8 cellular contexts compared by ENCODE assay signal in genomic region chr15:74787251-74788041, GRCh38. TPM values are rescaled to one million over a fixed set of nuclear protein-coding genes. Genes with fewer than 3 reads are reported as not detected.
DNase-seq lines count a peak whose midpoint lies in the region; ATAC-seq lines count a peak whose summit lies in the region.

No MANE protein-coding gene starts in this region.

- no peaks in the 10 kb centered on the region for H3K27me3 ChIP-seq in effector memory CD4-positive, alpha-beta T cell (replicated peaks; ENCODE audit: control insufficient read depth, insufficient read depth, low read length, poor library complexity, severe bottlenecking)

- peak overlapping the region; percentile 99 for H3K4me3 ChIP-seq in effector memory CD4-positive, alpha-beta T cell (ENCODE audit: insufficient read depth, low read depth, low read length, poor library complexity, severe bottlenecking)

- no peaks in the 10 kb centered on the region for H3K9me3 ChIP-seq in effector memory CD4-positive, alpha-beta T cell (ENCODE audit: control insufficient read depth, low read length)

- DNase-seq in NCI-H526 (lab: John Stamatoyannopoulos, UW) (peak; percentile 90 to 94), mucosa of gallbladder (ENCODE audit: low spot score) (peak; percentile 77), NCI-H2081 (lab: John Stamatoyannopoulos, UW) (no peak)
- DNase-seq in activated CD8-positive, alpha-beta memory T cell treated with anti-CD3 and anti-CD28 coated beads for 1 hour (ENCODE audit: extremely low read depth in 1 of 2, low read depth in 1 of 2) = peak; percentile 71 to 77
- DNase-seq in effector memory CD4-positive, alpha-beta T cell = peak; percentile 88 to 92 (median 88)
- peak; percentile 83 to 98 (median 95) for DNase-seq in stimulated activated naive CD4-positive, alpha-beta T cell (lab: John Stamatoyannopoulos, UW)

- ATAC-seq in GM18498 (IDR thresholded peaks at IDR 0.05; ENCODE audit: unreplicated experiment) (peak; percentile 52), HG02678 (IDR thresholded peaks at IDR 0.05; ENCODE audit: unreplicated experiment) (peak; percentile 47)

- peaks cover 90% of the 10 kb centered on the region for H3K4me1 ChIP-seq in effector memory CD4-positive, alpha-beta T cell (ENCODE audit: control insufficient read depth, insufficient read depth, low read length, poor library complexity, severe bottlenecking)

- H3K27ac ChIP-seq in effector memory CD4-positive, alpha-beta T cell (ENCODE audit: insufficient read depth, low read length, poor library complexity, severe bottlenecking) = peak overlapping the region; percentile 90

- H3K36me3 ChIP-seq in effector memory CD4-positive, alpha-beta T cell (ENCODE audit: control insufficient read depth, insufficient read depth, low read length) = no peaks in the 10 kb centered on the region

RNA-seq across cellular contexts. Expression of gene CSK, which starts 5.6 kb away (rescaled TPM):
- total RNA-seq in mucosa of gallbladder = 74.2 TPM

RNA-seq across cellular contexts. Expression of gene LMAN1L, which starts 25.2 kb away (rescaled TPM):
- total RNA-seq in mucosa of gallbladder = not detected

RNA-seq across cellular contexts. Expression of gene CYP1A2, which starts 38.8 kb away (rescaled TPM):
- 0.14 TPM for total RNA-seq in mucosa of gallbladder

RNA-seq across cellular contexts. Expression of gene CPLX3, which starts 39.0 kb away (rescaled TPM):
- total RNA-seq in mucosa of gallbladder = not detected

RNA-seq across cellular contexts. Expression of gene ULK3, which starts 55.5 kb away (rescaled TPM):
- 42.1 TPM for total RNA-seq in mucosa of gallbladder

Comparison
In these comparisons a context has a peak if more than half of its experiments do, and no peak if none do; other contexts are left out.
1. DNase-seq: peak in NCI-H526 (2 of 2), activated CD8-positive, alpha-beta memory T cell treated with anti-CD3 and anti-CD28 coated beads for 1 hour (2 of 2), effector memory CD4-positive, alpha-beta T cell (3 of 3), mucosa of gallbladder (single experiment) and stimulated activated naive CD4-positive, alpha-beta T cell (6 of 6); none in NCI-H2081 (0 of 2).